Comparison of ENCODE assay signal across 17 cellular contexts in genomic region chr10:116892873-116893685, GRCh38. TPM values are rescaled to one million over a fixed set of nuclear protein-coding genes. Genes with fewer than 3 reads are reported as not detected.
DNase-seq lines count a peak whose midpoint lies in the region; ATAC-seq, FAIRE-seq and TF ChIP-seq lines count a peak whose summit lies in the region.
"Had no signal": no experiment of that assay in that cellular context is flagged by ENCODE, and none has a peak within 500 bp of the region (broad histone marks: within the 10 kb centered on the region; RNA-seq: fewer than 3 reads in every experiment).

No MANE protein-coding gene starts in this region.

- in situ Hi-C loops in HAP-1 (cut with MboI; ENCODE audit: low sequenced_read_pairs): no loop called here

- H3K4me3 ChIP-seq in HAP-1 (no peak overlapping the region), bronchial epithelial cell (ENCODE audit: low read depth, low read length) (no peak overlapping the region), mucosa of rectum (ENCODE audit: low read length in 2 of 2) (peak overlapping the region; percentile 2 to 10)
- H3K4me3 ChIP-seq: heart right ventricle had no signal

- ATAC-seq in GM18511 (IDR thresholded peaks at IDR 0.05; ENCODE audit: unreplicated experiment): no peak
- no peak for ATAC-seq in HG03196 (IDR thresholded peaks at IDR 0.05; ENCODE audit: unreplicated experiment)
- ATAC-seq: heart right ventricle, left ventricle myocardium superior had no signal

- H3K9me3 ChIP-seq in HAP-1 (no peaks in the 10 kb centered on the region), mucosa of rectum (ENCODE audit: control insufficient read depth in 2 of 2, low read length in 2 of 2) (no peaks in the 10 kb centered on the region)
- H3K9me3 ChIP-seq: heart right ventricle had no signal

- H3K36me3 ChIP-seq in HAP-1 (replicated peaks) (0 out of 2 replicates have a peak, but pooled peaks cover 3% of the 10 kb centered on the region), bronchial epithelial cell (ENCODE audit: control insufficient read depth, insufficient read depth, low read length) (no peaks in the 10 kb centered on the region), mucosa of rectum (ENCODE audit: control insufficient read depth in 2 of 2, insufficient read depth in 2 of 2, low read length in 2 of 2) (no peaks in the 10 kb centered on the region)
- H3K36me3 ChIP-seq: heart right ventricle had no signal

- peak; percentile 20 to 45 for DNase-seq in HAP-1 (ENCODE audit: low spot score in 2 of 2)
- peak; percentile 86 for DNase-seq in NCI-H2227 treated with DMSO at 0.1 percent for 48 hours (lab: John Stamatoyannopoulos, UW)
- DNase-seq in bronchial epithelial cell (ENCODE audit: low read depth): peak; percentile 21
- DNase-seq in cortex of kidney (lab: John Stamatoyannopoulos, UW): no peak
- no peak for DNase-seq in GM12892 (ENCODE audit: insufficient read length)
- DNase-seq: activated CD4-positive, alpha-beta T cell treated with anti-CD3 and anti-CD28 coated beads for 48 hours; activated T-cell treated with anti-CD3 and anti-CD28 coated beads, Interleukin-2, amount 50 U/mL, for 48 hours; heart right ventricle; left ventricle myocardium superior; small intestine had no signal

- H3K27me3 ChIP-seq in HAP-1 (ENCODE audit: low read depth) (no peaks in the 10 kb centered on the region), bronchial epithelial cell (ENCODE audit: control insufficient read depth, insufficient read depth, low read length) (no peaks in the 10 kb centered on the region), mucosa of rectum (ENCODE audit: control insufficient read depth in 2 of 2, insufficient read depth in 2 of 2, low read length in 2 of 2) (no peaks in the 10 kb centered on the region)
- H3K27me3 ChIP-seq: heart right ventricle had no signal

- no peak overlapping the region for H3K27ac ChIP-seq in mucosa of rectum (ENCODE audit: low read depth in 2 of 2, low read length in 2 of 2)
- H3K27ac ChIP-seq: heart right ventricle had no signal

- no peak overlapping the region for H3K9ac ChIP-seq in mucosa of rectum (ENCODE audit: low read depth in 1 of 2, low read length in 2 of 2)

- TF ChIP-seq CTCF in bronchial epithelial cell (IDR thresholded peaks at IDR 0.05; ENCODE audit: insufficient read depth, low read length, severe bottlenecking): no peak

- H3K4me1 ChIP-seq in HAP-1 (peaks cover 9% of the 10 kb centered on the region), mucosa of rectum (ENCODE audit: control insufficient read depth in 2 of 2, insufficient read depth in 2 of 2, low read length in 2 of 2) (peaks cover 9 to 18% of the 10 kb centered on the region in 2 donors)

- no peak for FAIRE-seq in bronchial epithelial cell (lab: Jason Lieb, UNC)
- no peak for FAIRE-seq in GM12892 (lab: Jason Lieb, UNC)
- FAIRE-seq: astrocyte, G401.6, HTR-8/SVneo, small intestine had no signal

- no peak for TF ChIP-seq POLR2A in GM12892 (IDR thresholded peaks at IDR 0.05; ENCODE audit: low read depth, low read length)

RNA-seq across cellular contexts. Expression of gene ENO4, which starts 43.8 kb away (rescaled TPM):
- total RNA-seq in bronchial epithelial cell: not detected in 2 replicates
- not detected for polyA plus RNA-seq in GM12892 (2012; ENCODE audit: missing spikeins)
- total RNA-seq: OCI-LY7 had no signal
- polyA plus RNA-seq: heart right ventricle had no signal

Comparison
In these comparisons a context has a peak if more than half of its experiments do, and no peak if none do; other contexts are left out.
1. DNase-seq: peak in HAP-1 (2 of 2), NCI-H2227 treated with DMSO at 0.1 percent for 48 hours (single experiment) and bronchial epithelial cell (single experiment); none in cortex of kidney (single experiment) and GM12892 (single experiment).
2. H3K4me3 ChIP-seq: peak in mucosa of rectum (2 of 2); none in HAP-1 (single experiment) and bronchial epithelial cell (single experiment).